13 cellular contexts compared by ENCODE assay signal in the genomic region with DNA sequence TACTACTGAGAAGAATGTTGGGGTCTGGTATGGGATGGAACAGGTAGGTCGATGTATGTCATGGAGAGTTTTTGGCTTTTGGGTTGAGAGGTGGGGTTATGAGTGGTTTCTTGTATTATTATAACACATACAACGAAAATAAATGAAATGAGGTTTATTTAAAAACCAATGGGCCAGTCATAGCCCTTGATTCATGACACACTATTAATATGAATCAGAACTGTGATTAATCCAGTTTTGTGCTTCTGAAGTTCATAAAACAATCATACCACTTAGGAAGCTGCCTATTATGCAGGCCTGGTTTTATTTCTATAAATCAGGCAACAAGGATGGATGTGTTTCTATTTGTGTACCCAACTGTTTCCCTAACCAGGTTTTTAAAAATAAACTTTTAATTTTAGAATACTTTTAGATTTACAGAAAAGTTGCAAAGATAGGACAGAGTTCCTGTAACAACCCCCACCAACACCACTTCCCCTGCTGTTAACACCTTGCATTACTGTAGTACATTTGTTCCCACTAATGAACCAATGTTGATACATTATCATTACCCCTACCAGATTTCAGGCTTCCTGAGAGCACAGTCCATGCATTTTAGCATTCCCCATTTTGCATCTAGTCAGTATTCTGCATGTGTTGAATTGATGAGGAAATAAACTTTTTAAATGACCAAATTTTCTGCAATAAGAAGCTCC. TPM values are rescaled to one million over a fixed set of nuclear protein-coding genes. Genes with fewer than 3 reads are reported as not detected.
DNase-seq lines count a peak whose midpoint lies in the region; ATAC-seq, FAIRE-seq and TF ChIP-seq lines count a peak whose summit lies in the region.
"Had no signal": no experiment of that assay in that cellular context is flagged by ENCODE, and none has a peak within 500 bp of the region (broad histone marks: within the 10 kb centered on the region; RNA-seq: fewer than 3 reads in every experiment).

No MANE protein-coding gene starts in this region.

- H3K4me3 Mint-ChIP-seq in astrocyte (ENCODE audit: unreplicated experiment) = no peak overlapping the region
- H3K4me3 Mint-ChIP-seq: CD8-positive, alpha-beta T cell had no signal

- 76 to 87% (median 82%) methylated on average over 2 of the region's 2 CpGs for WGBS in stomach, 5 donors

- peaks cover 7% of the 10 kb centered on the region for H3K9me3 ChIP-seq in astrocyte (ENCODE audit: insufficient read depth, low read depth, low read length)
- peaks cover 0 to 13% (median 6%) of the 10 kb centered on the region in 4 donors for H3K9me3 ChIP-seq in stomach

- TF ChIP-seq CTCF in astrocyte (IDR thresholded peaks at IDR 0.05; ENCODE audit: insufficient read depth, low read depth, low read length) (no peak), foreskin keratinocyte (conservative IDR thresholded peaks at IDR 0.05) (no peak), stomach (IDR thresholded peaks at IDR 0.05) (no peak)

- no peak overlapping the region for H3K27ac Mint-ChIP-seq in astrocyte (ENCODE audit: unreplicated experiment)
- H3K27ac Mint-ChIP-seq: activated naive CD4-positive, alpha-beta T cell treated with anti-CD3 and anti-CD28 coated beads, Interleukin-2, amount 50 U/mL, for 72 hours; CD8-positive, alpha-beta T cell had no signal

- no peak for TF ChIP-seq POLR2A in stomach (IDR thresholded peaks at IDR 0.05)

- no peaks in the 10 kb centered on the region for H3K27me3 Mint-ChIP-seq in astrocyte (ENCODE audit: low read depth, unreplicated experiment)

- H3K79me2 ChIP-seq in astrocyte (ENCODE audit: insufficient read depth, low read length) = no peaks in the 10 kb centered on the region

- no peak for FAIRE-seq in astrocyte (lab: Jason Lieb, UNC)

- no peaks in the 10 kb centered on the region for H4K20me1 ChIP-seq in astrocyte (ENCODE audit: insufficient read depth, low read length)

- H3K9me3 Mint-ChIP-seq in astrocyte (ENCODE audit: unreplicated experiment) = peaks cover 7% of the 10 kb centered on the region

- peak overlapping the region; percentile 84 for H3K4me2 ChIP-seq in astrocyte (ENCODE audit: low read length)

- H3K4me3 ChIP-seq in astrocyte (ENCODE audit: insufficient read depth, low read depth, low read length) (peak overlapping the region; percentile 49), stomach (peak overlapping the region in 3 of 4 donors; percentile 26 to 31 (median 29))

- DNase-seq in ELR (ENCODE audit: low read depth) (peak; percentile 43), astrocyte (ENCODE audit: low read depth) (no peak), foreskin keratinocyte (no peak), stomach (no peak)
- DNase-seq in effector CD4-positive, alpha-beta T cell = no peak
- DNase-seq: CD8-positive, alpha-beta T cell; mesendoderm; NCI-H1417 treated with DMSO at 0.1 percent for 48 hours; NCI-H345; stimulated activated CD4-positive, alpha-beta T cell treated with anti-CD3 and anti-CD28 coated beads, Interleukin-15, amount 100 ng/mL, for 24 hours had no signal

- H3K27me3 ChIP-seq in astrocyte (ENCODE audit: insufficient read depth, low read length) = no peaks in the 10 kb centered on the region
- peaks cover 8% of the 10 kb centered on the region for H3K27me3 ChIP-seq in foreskin keratinocyte
- no peaks in the 10 kb centered on the region for H3K27me3 ChIP-seq in stomach

- H3K9ac ChIP-seq in astrocyte (ENCODE audit: low read length) = peak overlapping the region; percentile 52

- H3K4me1 ChIP-seq in astrocyte (ENCODE audit: insufficient read depth, low read length) (peaks cover 13% of the 10 kb centered on the region), foreskin keratinocyte (no peaks in the 10 kb centered on the region), stomach (peaks cover 0 to 28% (median 8%) of the 10 kb centered on the region in 4 donors)

- H3K27ac ChIP-seq in astrocyte (ENCODE audit: low read depth, low read length) (no peak overlapping the region), foreskin keratinocyte (no peak overlapping the region), stomach (peak overlapping the region in 3 of 5 donors; percentile 47 to 73 (median 60))

- H3K36me3 Mint-ChIP-seq in astrocyte (ENCODE audit: low read depth, unreplicated experiment) = no peaks in the 10 kb centered on the region

- H2AFZ ChIP-seq in astrocyte (ENCODE audit: low read depth, low read length) = no peak overlapping the region

- TF ChIP-seq EP300 in stomach (IDR thresholded peaks at IDR 0.05) = no peak

- H3K36me3 ChIP-seq in astrocyte (ENCODE audit: insufficient read depth, low read length) (no peaks in the 10 kb centered on the region), stomach (no peaks in the 10 kb centered on the region)

- peaks cover 17% of the 10 kb centered on the region for H3K4me1 Mint-ChIP-seq in astrocyte (ENCODE audit: low read depth, unreplicated experiment)

- ATAC-seq in foreskin keratinocyte (peak; percentile 32), HG02884 (IDR thresholded peaks at IDR 0.05; ENCODE audit: unreplicated experiment) (no peak), GM18909 (IDR thresholded peaks at IDR 0.05; ENCODE audit: poor library complexity, unreplicated experiment) (no peak)
- ATAC-seq: CD8-positive, alpha-beta T cell had no signal

- intact Hi-C loops in stomach (cut with DNase I; ENCODE audit: low total_unique reads) = no loop called here

RNA-seq across cellular contexts. Expression of a gene that starts 37.5 kb away (rescaled TPM):
- 14.7 and 15.2 TPM in 2 replicates for total RNA-seq in astrocyte
- total RNA-seq in foreskin keratinocyte = 5.3 and 6.0 TPM in 2 replicates
- 1.0 and 1.1 TPM in 2 replicates for polyA plus RNA-seq in foreskin keratinocyte
- 100 to 1,000 TPM in 1 of 5 donors, 10 to 100 TPM in 4; 24.5 to 223 (median 59.1) TPM for total RNA-seq in stomach
- 10 to 100 TPM in 1 of 3 donors, 1 to 10 TPM in 2; 7.3 to 10.7 (median 8.3) TPM for polyA plus RNA-seq in stomach

Comparison
In these comparisons a context has a peak if more than half of its experiments do, and no peak if none do; other contexts are left out.
1. H3K27ac ChIP-seq: peak in stomach (3 of 5); none in astrocyte (single experiment) and foreskin keratinocyte (single experiment).